In genomic region chr1:198901280-198901679, GRCh38 we compare ENCODE assay signal across 16 cellular contexts.
"Had no signal": no experiment of that assay in that cellular context is flagged by ENCODE, and none has a peak within 500 bp of the region (broad histone marks: within the 10 kb centered on the region; RNA-seq: fewer than 3 reads in every experiment).

No MANE protein-coding gene starts in this region.

- H3K36me3 Mint-ChIP-seq: naive B cell had no signal

- H3K27ac Mint-ChIP-seq: activated CD4-positive, alpha-beta memory T cell treated with anti-CD3 and anti-CD28 coated beads, Interleukin-2, amount 10 ng/mL, durations not matched to agents 7 days and 5 days; activated naive CD8-positive, alpha-beta T cell treated with anti-CD3 and anti-CD28 coated beads, Interleukin-2, amount 10 ng/mL, durations not matched to agents 7 days and 5 days; activated T-cell treated with anti-CD3 and anti-CD28 coated beads, Interleukin-2, amount 50 U/mL, for 72 hours; effector memory CD8-positive, alpha-beta T cell; naive B cell had no signal

- DNase-seq: activated CD4-positive, alpha-beta memory T cell treated with anti-CD3 and anti-CD28 coated beads, Interleukin-2, amount 10 ng/mL, durations not matched to agents 7 days and 5 days; activated CD8-positive, alpha-beta memory T cell treated with anti-CD3 and anti-CD28 coated beads, Interleukin-2, amount 50 U/mL, for 4 hours; activated gamma-delta T cell treated with Interleukin-2 at 50 U/mL for 16 hours; activated naive CD8-positive, alpha-beta T cell treated with anti-CD3 and anti-CD28 coated beads, Interleukin-2, amount 10 ng/mL, durations not matched to agents 7 days and 5 days; activated T-cell treated with anti-CD3 and anti-CD28 coated beads, Interleukin-2, amount 50 U/mL, for 72 hours; cortex of kidney; effector memory CD8-positive, alpha-beta T cell; hippocampal formation; naive B cell; psoas muscle; right lobe of liver; spleen; stimulated activated CD4-positive, alpha-beta T cell treated with anti-CD3 and anti-CD28 coated beads, Interleukin-2, amount 100 ng/mL, for 24 hours; stimulated activated naive CD4-positive, alpha-beta T cell; T-helper 9 cell; trophoblast cell had no signal

- ATAC-seq: activated T-cell treated with anti-CD3 and anti-CD28 coated beads, Interleukin-2, amount 50 U/mL, for 72 hours; effector memory CD8-positive, alpha-beta T cell; psoas muscle; right lobe of liver had no signal

- H3K9me3 Mint-ChIP-seq: activated CD4-positive, alpha-beta memory T cell treated with anti-CD3 and anti-CD28 coated beads, Interleukin-2, amount 10 ng/mL, durations not matched to agents 7 days and 5 days; activated naive CD8-positive, alpha-beta T cell treated with anti-CD3 and anti-CD28 coated beads, Interleukin-2, amount 10 ng/mL, durations not matched to agents 7 days and 5 days; activated T-cell treated with anti-CD3 and anti-CD28 coated beads, Interleukin-2, amount 50 U/mL, for 72 hours; effector memory CD8-positive, alpha-beta T cell; naive B cell had no signal

- H3K4me3 Mint-ChIP-seq: activated CD4-positive, alpha-beta memory T cell treated with anti-CD3 and anti-CD28 coated beads, Interleukin-2, amount 10 ng/mL, durations not matched to agents 7 days and 5 days; activated naive CD8-positive, alpha-beta T cell treated with anti-CD3 and anti-CD28 coated beads, Interleukin-2, amount 10 ng/mL, durations not matched to agents 7 days and 5 days; activated T-cell treated with anti-CD3 and anti-CD28 coated beads, Interleukin-2, amount 50 U/mL, for 72 hours; effector memory CD8-positive, alpha-beta T cell; naive B cell had no signal

- H3K27me3 Mint-ChIP-seq: activated CD4-positive, alpha-beta memory T cell treated with anti-CD3 and anti-CD28 coated beads, Interleukin-2, amount 10 ng/mL, durations not matched to agents 7 days and 5 days; activated naive CD8-positive, alpha-beta T cell treated with anti-CD3 and anti-CD28 coated beads, Interleukin-2, amount 10 ng/mL, durations not matched to agents 7 days and 5 days; naive B cell had no signal
